ENCODE assay signal across 9 cellular contexts in genomic region chr1:47023268-47024137, GRCh38. TPM values are rescaled to one million over a fixed set of nuclear protein-coding genes. Genes with fewer than 3 reads are reported as not detected.
A peak's percentile ranks its signal among the peaks of the same experiment; 100 is the strongest.
DNase-seq lines count a peak whose midpoint lies in the region; FAIRE-seq and TF ChIP-seq lines count a peak whose summit lies in the region.
"Had no signal": no experiment of that assay in that cellular context is flagged by ENCODE, and none has a peak within 500 bp of the region (broad histone marks: within the 10 kb centered on the region; RNA-seq: fewer than 3 reads in every experiment).

Gene CYP4X1, plus strand, starts transcription at chr1:47023669. Its CDS starts 149 bp downstream, at chr1:47023818.

- H3K36me3 ChIP-seq in keratinocyte (ENCODE audit: control insufficient read depth in 2 of 2, extremely low read depth in 1 of 2, insufficient read depth in 2 of 2, low read length in 2 of 2) (no peaks in the 10 kb centered on the region), subcutaneous abdominal adipose tissue (ENCODE audit: control insufficient read depth in 5 of 5, insufficient read depth in 5 of 5, low read length in 5 of 5) (no peaks in the 10 kb centered on the region)

- H3K27ac ChIP-seq in keratinocyte (ENCODE audit: control insufficient read depth, insufficient read depth, low read length) (no peak within 1 kb of the TSS), subcutaneous abdominal adipose tissue (ENCODE audit: low read depth, low read length) (no peak within 1 kb of the TSS)

- TF ChIP-seq CTCF in keratinocyte (optimal IDR thresholded peaks at IDR 0.05 in 1 of 3, IDR thresholded peaks at IDR 0.05 in 1 of 3, conservative IDR thresholded peaks at IDR 0.05 in 1 of 3; ENCODE audit: extremely low read depth in 1 of 3, insufficient read depth in 2 of 3, low read length in 3 of 3) (no peak), GM10248 (IDR thresholded peaks at IDR 0.05; ENCODE audit: control extremely low read depth, extremely low read depth, low read depth, missing control alignments) (no peak)

- FAIRE-seq in keratinocyte (lab: Jason Lieb, UNC) = no peak

- DNase-seq in NCI-H1105 (lab: John Stamatoyannopoulos, UW) (peak; percentile 69), cerebellar cortex (ENCODE audit: low spot score) (peak; percentile 47), keratinocyte (ENCODE audit: low read depth, low spot score) (no peak), Kasumi-1 (lab: John Stamatoyannopoulos, UW) (no peak), HT-29 (ENCODE audit: low spot score) (no peak), GM10248 (ENCODE audit: extremely low spot score) (no peak), NOMO-1 treated with DMSO at 0.1 percent for 48 hours (lab: John Stamatoyannopoulos, UW; ENCODE audit: unreplicated experiment) (no peak)
- DNase-seq: SHP77 treated with DMSO at 0.1 percent for 48 hours had no signal

- no peaks in the 10 kb centered on the region for H3K9me1 ChIP-seq in keratinocyte (ENCODE audit: control insufficient read depth, extremely low read depth, insufficient read depth, low read length)

- CTCF ChIA-PET in GM10248 (lab: Yijun Ruan, JAX) = no interaction called here

- dilution Hi-C loops in keratinocyte (cut with MboI; ENCODE audit: extremely low pct_ligation_motif_present, low sequenced_read_pairs) = no loop called here

- no peaks in the 10 kb centered on the region for H3K27me3 ChIP-seq in keratinocyte (ENCODE audit: control insufficient read depth, extremely low read depth, insufficient read depth, low read length)
- peaks cover 0 to 2% (median 0%) of the 10 kb centered on the region in 5 donors for H3K27me3 ChIP-seq in subcutaneous abdominal adipose tissue (ENCODE audit: control insufficient read depth in 5 of 5, insufficient read depth in 4 of 5, low read length in 5 of 5)

- H3K9me3 ChIP-seq in keratinocyte (ENCODE audit: control insufficient read depth, low read depth, low read length) = no peaks in the 10 kb centered on the region
- H3K9me3 ChIP-seq in subcutaneous abdominal adipose tissue (ENCODE audit: control insufficient read depth in 5 of 5, low read length in 5 of 5) = no peaks in the 10 kb centered on the region

- H2AFZ ChIP-seq in keratinocyte (ENCODE audit: control insufficient read depth, low read length) = peak within 1 kb of the TSS; percentile 67

- POLR2A ChIA-PET in GM10248 (lab: Yijun Ruan, JAX) = no interaction called here

- no peak within 1 kb of the TSS for H3K9ac ChIP-seq in keratinocyte (ENCODE audit: control insufficient read depth, extremely low read depth, insufficient read depth, low read length)
- peak within 1 kb of the TSS in 2 of 5 donors; percentile 12 to 30 for H3K9ac ChIP-seq in subcutaneous abdominal adipose tissue (ENCODE audit: low read length in 5 of 5)

- H4K20me1 ChIP-seq in keratinocyte (ENCODE audit: control insufficient read depth, extremely low read depth, insufficient read depth, low read length) = no peaks in the 10 kb centered on the region

- H3K4me3 ChIP-seq in keratinocyte (ENCODE audit: control insufficient read depth in 2 of 3, extremely low read depth in 1 of 3, insufficient read depth in 2 of 3, low read depth in 1 of 3, low read length in 3 of 3) = peak within 1 kb of the TSS; percentile 34 to 65 (median 59)
- H3K4me3 ChIP-seq in subcutaneous abdominal adipose tissue (ENCODE audit: low read depth in 1 of 5, low read length in 5 of 5) = peak within 1 kb of the TSS in 4 of 5 donors; percentile 52 to 66 (median 60)

- peak within 1 kb of the TSS; percentile 82 for H3K4me2 ChIP-seq in keratinocyte (ENCODE audit: control insufficient read depth, extremely low read depth, insufficient read depth, low read depth, low read length)

- H3K4me1 ChIP-seq in keratinocyte (ENCODE audit: control insufficient read depth, extremely low read depth, insufficient read depth, low read length) (no peaks in the 10 kb centered on the region), subcutaneous abdominal adipose tissue (ENCODE audit: control insufficient read depth in 5 of 5, insufficient read depth in 5 of 5, low read length in 5 of 5) (peaks cover 1 to 37% (median 32%) of the 10 kb centered on the region in 5 donors)

- no peaks in the 10 kb centered on the region for H3K79me2 ChIP-seq in keratinocyte (ENCODE audit: control insufficient read depth, insufficient read depth, low read length)

RNA-seq across cellular contexts. Expression of gene CYP4X1, which starts in this region (rescaled TPM):
- polyA plus RNA-seq in keratinocyte = 0.93 to 1.2 TPM (median 1.00 TPM) in 3 replicates
- polyA plus RNA-seq in keratinocyte (2011; ENCODE audit: low read depth) = 0.40 TPM
- polyA plus RNA-seq in keratinocyte (2011; cell fraction: cytosol; rRNA removed) = 0.55 and 0.90 TPM in 2 replicates
- polyA plus RNA-seq in keratinocyte (2011; cell fraction: nucleus; rRNA removed) = 2.6 and 3.4 TPM in 2 replicates
- polyA plus RNA-seq in keratinocyte (2012; ENCODE audit: low replicate concordance) = 0.24 and 0.34 TPM in 2 replicates
- 0.23 to 0.61 TPM in 2 of 3 replicates, not detected in the other for polyA minus RNA-seq in keratinocyte
- polyA minus RNA-seq in keratinocyte (2011; cell fraction: cytosol; rRNA and poly(A)+ RNA removed) = not detected
- polyA minus RNA-seq in keratinocyte (2011; cell fraction: nucleus; rRNA and poly(A)+ RNA removed) = 0.74 and 1.0 TPM in 2 replicates
- total RNA-seq in HT-29 (2014; rRNA removed; shearing (Covaris generic)) = not detected in 2 replicates

Comparison
In these comparisons a context has a peak if more than half of its experiments do, and no peak if none do; other contexts are left out.
1. DNase-seq: peak in NCI-H1105 (single experiment) and cerebellar cortex (single experiment); none in keratinocyte (single experiment), Kasumi-1 (0 of 2), HT-29 (single experiment), GM10248 (single experiment) and NOMO-1 treated with DMSO at 0.1 percent for 48 hours (single experiment).